ENCODE assay signal across 23 cellular contexts in the genomic region with DNA sequence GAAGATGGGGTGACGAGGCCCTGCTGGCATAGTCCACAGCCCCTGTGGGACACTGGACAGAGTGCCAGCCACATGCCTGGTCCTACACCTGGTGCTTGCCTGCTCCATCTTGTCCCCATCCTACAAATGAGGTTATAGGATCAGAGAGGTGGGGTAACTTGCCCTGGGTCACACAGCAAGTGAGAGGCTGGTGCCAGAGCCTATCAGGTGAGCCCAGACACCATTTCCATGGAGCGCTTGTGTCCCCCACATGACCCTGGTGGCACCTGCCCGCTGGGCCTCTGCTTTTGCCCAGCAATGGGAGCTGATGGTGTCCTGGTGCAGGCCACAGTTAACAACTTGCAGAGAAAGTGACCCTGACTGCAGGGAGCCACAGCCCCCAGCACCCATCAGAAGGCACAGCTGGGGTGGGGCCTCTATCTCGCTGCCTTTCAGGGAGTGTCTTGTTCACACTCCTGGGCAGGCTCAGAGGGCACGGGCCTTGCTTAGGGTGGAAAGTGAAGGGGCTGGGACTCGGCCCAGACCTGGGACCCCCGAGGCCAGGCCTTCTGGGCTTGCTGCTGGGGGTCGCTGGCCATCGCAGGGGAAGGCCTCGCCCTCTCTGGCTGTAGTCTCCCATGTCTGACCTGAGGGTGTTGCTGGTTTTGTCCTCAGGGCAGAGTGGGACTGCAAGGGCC.
"Had no signal": no experiment of that assay in that cellular context is flagged by ENCODE, and none has a peak within 500 bp of the region (broad histone marks: within the 10 kb centered on the region; RNA-seq: fewer than 3 reads in every experiment).

No MANE protein-coding gene starts in this region.

- H3K9me3 ChIP-seq: breast epithelium, Peyer's patch had no signal

- H3K36me3 Mint-ChIP-seq: activated naive CD4-positive, alpha-beta T cell treated with anti-CD3 and anti-CD28 coated beads, Interleukin-2, amount 10 ng/mL, durations not matched to agents 7 days and 5 days; activated naive CD8-positive, alpha-beta T cell treated with anti-CD3 and anti-CD28 coated beads for 36 hours had no signal

- H3K27ac Mint-ChIP-seq: activated CD4-positive, alpha-beta memory T cell treated with anti-CD3 and anti-CD28 coated beads for 36 hours; activated naive CD4-positive, alpha-beta T cell treated with anti-CD3 and anti-CD28 coated beads, Interleukin-2, amount 10 ng/mL, durations not matched to agents 7 days and 5 days; activated naive CD8-positive, alpha-beta T cell treated with anti-CD3 and anti-CD28 coated beads for 36 hours; activated T-helper 2 cell treated with anti-CD3 and anti-CD28 coated beads, Interferon-gamma antibody, Interleukin-2, Interleukin-4, amounts not matched to agents 10 μg/mL and 5 μg/mL and 100 μg/mL, durations not matched to agents 14 hours and 24 hours and 36 hours; T-helper 1 cell treated with Interleukin-12 subunit alpha and Interleukin-12 subunit beta and Interleukin-4 antibody, amounts not matched to agents 30 μg/mL and 1 μg/mL, for 36 hours had no signal

- H3K36me3 ChIP-seq: breast epithelium had no signal

- H3K9me3 Mint-ChIP-seq: activated CD4-positive, alpha-beta memory T cell treated with anti-CD3 and anti-CD28 coated beads for 36 hours; activated CD4-positive, alpha-beta T cell treated with anti-CD3 and anti-CD28 coated beads, Interleukin-2, amount 10 ng/mL, durations not matched to agents 7 days and 5 days; activated naive CD4-positive, alpha-beta T cell treated with anti-CD3 and anti-CD28 coated beads, Interleukin-2, amount 10 ng/mL, durations not matched to agents 7 days and 5 days; activated naive CD8-positive, alpha-beta T cell treated with anti-CD3 and anti-CD28 coated beads for 36 hours; activated T-helper 2 cell treated with anti-CD3 and anti-CD28 coated beads, Interferon-gamma antibody, Interleukin-2, Interleukin-4, amounts not matched to agents 10 μg/mL and 5 μg/mL and 100 μg/mL, durations not matched to agents 14 hours and 24 hours and 36 hours; central memory CD8-positive, alpha-beta T cell; T-helper 1 cell treated with Interleukin-12 subunit alpha and Interleukin-12 subunit beta and Interleukin-4 antibody, amounts not matched to agents 30 μg/mL and 1 μg/mL, for 36 hours had no signal

- DNase-seq: activated CD4-positive, alpha-beta memory T cell treated with anti-CD3 and anti-CD28 coated beads for 36 hours; activated CD4-positive, alpha-beta T cell treated with anti-CD3 and anti-CD28 coated beads, Interleukin-2, amount 10 ng/mL, durations not matched to agents 7 days and 5 days; activated CD4-positive, CD25-positive, alpha-beta regulatory T cell; activated gamma-delta T cell treated with Interleukin-2 at 50 U/mL for 16 hours; activated naive CD4-positive, alpha-beta T cell treated with anti-CD3 and anti-CD28 coated beads, Interleukin-2, amount 10 ng/mL, durations not matched to agents 7 days and 5 days; activated naive CD8-positive, alpha-beta T cell treated with anti-CD3 and anti-CD28 coated beads for 36 hours; activated T-cell treated with anti-CD3 and anti-CD28 coated beads for 4 hours; activated T-cell treated with anti-CD3 and anti-CD28 coated beads, Interleukin-2, amount 50 U/mL, for 48 hours; anterior cingulate cortex; Karpas-422; NCI-H1105 treated with DMSO at 0.1 percent for 48 hours; NCI-H1436 treated with DMSO at 0.1 percent for 48 hours; NCI-H187; NCI-H2081; NCI-H510A treated with DMSO at 0.1 percent for 48 hours; NK-92 treated with Interleukin-12 subunit alpha and Interleukin-12 subunit beta, amount 100 ng/mL, for 24 hours; Peyer's patch; SHP77 treated with DMSO at 0.1 percent for 48 hours; T-helper 9 cell had no signal

- H3K4me3 Mint-ChIP-seq: activated CD4-positive, alpha-beta memory T cell treated with anti-CD3 and anti-CD28 coated beads for 36 hours; activated CD4-positive, alpha-beta T cell treated with anti-CD3 and anti-CD28 coated beads, Interleukin-2, amount 10 ng/mL, durations not matched to agents 7 days and 5 days; activated naive CD4-positive, alpha-beta T cell treated with anti-CD3 and anti-CD28 coated beads, Interleukin-2, amount 10 ng/mL, durations not matched to agents 7 days and 5 days; activated naive CD8-positive, alpha-beta T cell treated with anti-CD3 and anti-CD28 coated beads for 36 hours; central memory CD8-positive, alpha-beta T cell; T-helper 1 cell treated with Interleukin-12 subunit alpha and Interleukin-12 subunit beta and Interleukin-4 antibody, amounts not matched to agents 30 μg/mL and 1 μg/mL, for 36 hours had no signal

- H3K27ac ChIP-seq: Peyer's patch had no signal

- H3K27me3 ChIP-seq: breast epithelium, Peyer's patch had no signal

- H3K27me3 Mint-ChIP-seq: activated CD4-positive, alpha-beta memory T cell treated with anti-CD3 and anti-CD28 coated beads for 36 hours; activated CD4-positive, alpha-beta T cell treated with anti-CD3 and anti-CD28 coated beads, Interleukin-2, amount 10 ng/mL, durations not matched to agents 7 days and 5 days; activated naive CD8-positive, alpha-beta T cell treated with anti-CD3 and anti-CD28 coated beads for 36 hours; central memory CD8-positive, alpha-beta T cell had no signal

- H3K4me3 ChIP-seq: breast epithelium, Peyer's patch had no signal

- H3K4me1 Mint-ChIP-seq: activated CD4-positive, alpha-beta T cell treated with anti-CD3 and anti-CD28 coated beads, Interleukin-2, amount 10 ng/mL, durations not matched to agents 7 days and 5 days; activated naive CD4-positive, alpha-beta T cell treated with anti-CD3 and anti-CD28 coated beads, Interleukin-2, amount 10 ng/mL, durations not matched to agents 7 days and 5 days had no signal
